30 cellular contexts compared by ENCODE assay signal in the genomic region with DNA sequence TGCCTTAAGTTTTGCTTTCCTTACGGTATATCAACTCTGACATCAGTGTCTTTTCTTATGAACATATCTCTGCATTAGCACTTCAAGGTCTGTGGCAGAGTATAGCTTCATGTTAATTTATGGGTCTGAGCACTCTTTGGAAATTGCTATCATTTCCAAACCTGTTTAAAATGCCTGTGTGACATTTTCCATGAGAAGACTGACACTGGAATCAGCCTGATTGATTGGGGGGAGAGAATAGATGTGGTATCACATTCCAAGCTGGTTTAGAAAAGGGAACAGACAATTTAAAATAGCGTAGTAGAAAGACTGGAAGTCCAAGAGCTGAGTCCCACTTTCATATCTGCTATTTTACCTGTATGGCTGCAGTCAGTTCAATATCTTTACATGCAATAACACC.
"Had no signal": no experiment of that assay in that cellular context is flagged by ENCODE, and none has a peak within 500 bp of the region (broad histone marks: within the 10 kb centered on the region; RNA-seq: fewer than 3 reads in every experiment).

No MANE protein-coding gene starts in this region.

- DNase-seq: naive B cell; naive thymus-derived CD8-positive, alpha-beta T cell; occipital lobe; ovary; posterior cingulate gyrus; psoas muscle; right cardiac atrium; right lobe of liver; sigmoid colon; small intestine; stimulated activated CD4-positive, alpha-beta T cell treated with anti-CD3 and anti-CD28 coated beads, Interleukin-15, amount 100 ng/mL, for 24 hours; stimulated activated CD4-positive, alpha-beta T cell treated with anti-CD3 and anti-CD28 coated beads, Interleukin-2, amount 100 ng/mL, for 24 hours; stimulated activated CD4-positive, alpha-beta T cell treated with anti-CD3 and anti-CD28 coated beads, Interleukin-2, amount 100 ng/mL, for 48 hours; stimulated activated CD4-positive, alpha-beta T cell treated with anti-CD3 and anti-CD28 coated beads, Interleukin-4, amount 100 ng/mL, for 24 hours; stimulated activated naive B cell treated with anti-CD40 and anti-IgM and Interleukin-4, amounts not matched to agents 10 μg/mL and 1 μg/mL and 100 μg/mL, for 72 hours; stimulated activated naive CD4-positive, alpha-beta T cell treated with Interleukin-2 at 50 U/mL for 16 hours; stomach; thyroid gland; trophoblast cell; upper lobe of left lung had no signal

- H2AFZ ChIP-seq: parathyroid adenoma had no signal

- H3K36me3 Mint-ChIP-seq: naive B cell; stimulated activated effector memory CD8-positive, alpha-beta T cell treated with anti-CD3 and anti-CD28 coated beads, Interleukin-12 subunit alpha, Interleukin-12 subunit beta, amount 100 ng/mL, for 72 hours; stimulated activated naive B cell treated with anti-CD40 and anti-IgM and Interleukin-4, amounts not matched to agents 10 μg/mL and 1 μg/mL and 100 μg/mL, for 72 hours had no signal

- H3K4me1 ChIP-seq: parathyroid adenoma, psoas muscle, right lobe of liver, sigmoid colon, stomach, thyroid gland, tibial nerve, upper lobe of left lung, vagina had no signal

- H3K4me3 Mint-ChIP-seq: naive B cell; naive thymus-derived CD8-positive, alpha-beta T cell; nephron; neural crest cell; stimulated activated effector memory CD8-positive, alpha-beta T cell treated with anti-CD3 and anti-CD28 coated beads, Interleukin-12 subunit alpha, Interleukin-12 subunit beta, amount 100 ng/mL, for 72 hours; stimulated activated naive B cell treated with anti-CD40 and anti-IgM and Interleukin-4, amounts not matched to agents 10 μg/mL and 1 μg/mL and 100 μg/mL, for 72 hours; stimulated activated naive CD8-positive, alpha-beta T cell treated with anti-CD3 and anti-CD28 coated beads, Interleukin-15, Interleukin-2, amounts not matched to agents 100 ng/mL and 50 ng/mL, for 24 hours had no signal

- H3K27ac Mint-ChIP-seq: naive B cell; naive thymus-derived CD8-positive, alpha-beta T cell; nephron; progenitor cell of endocrine pancreas; stimulated activated effector memory CD8-positive, alpha-beta T cell treated with anti-CD3 and anti-CD28 coated beads, Interleukin-12 subunit alpha, Interleukin-12 subunit beta, amount 100 ng/mL, for 72 hours; stimulated activated naive B cell treated with anti-CD40 and anti-IgM and Interleukin-4, amounts not matched to agents 10 μg/mL and 1 μg/mL and 100 μg/mL, for 72 hours; stimulated activated naive CD8-positive, alpha-beta T cell treated with anti-CD3 and anti-CD28 coated beads, Interleukin-15, Interleukin-2, amounts not matched to agents 100 ng/mL and 50 ng/mL, for 24 hours had no signal

- H3K36me3 ChIP-seq: ovary, right lobe of liver, sigmoid colon, stomach, thoracic aorta, thyroid gland, tibial nerve, upper lobe of left lung, vagina had no signal

- H3K9me3 ChIP-seq: ovary, psoas muscle, right lobe of liver, stomach, thoracic aorta, thyroid gland, tibial nerve, upper lobe of left lung, vagina had no signal

- ATAC-seq: naive thymus-derived CD8-positive, alpha-beta T cell; psoas muscle; right cardiac atrium; right lobe of liver; stimulated activated effector memory CD8-positive, alpha-beta T cell treated with anti-CD3 and anti-CD28 coated beads, Interleukin-12 subunit alpha, Interleukin-12 subunit beta, amount 100 ng/mL, for 72 hours; stimulated activated naive B cell treated with anti-CD40 and anti-IgM and Interleukin-4, amounts not matched to agents 10 μg/mL and 1 μg/mL and 100 μg/mL, for 72 hours had no signal

- FAIRE-seq: small intestine, urothelium cell line had no signal

- H3K4me1 Mint-ChIP-seq: naive B cell; naive thymus-derived CD8-positive, alpha-beta T cell; nephron; neural crest cell; stimulated activated effector memory CD8-positive, alpha-beta T cell treated with anti-CD3 and anti-CD28 coated beads, Interleukin-12 subunit alpha, Interleukin-12 subunit beta, amount 100 ng/mL, for 72 hours; stimulated activated naive B cell treated with anti-CD40 and anti-IgM and Interleukin-4, amounts not matched to agents 10 μg/mL and 1 μg/mL and 100 μg/mL, for 72 hours had no signal

- H3K27me3 ChIP-seq: ovary, right lobe of liver, sigmoid colon, stomach, thyroid gland, tibial nerve, upper lobe of left lung, vagina had no signal

- H3K4me3 ChIP-seq: ovary, psoas muscle, right lobe of liver, sigmoid colon, stomach, thoracic aorta, thyroid gland, tibial nerve, upper lobe of left lung, vagina had no signal

- H3K27me3 Mint-ChIP-seq: naive B cell; naive thymus-derived CD8-positive, alpha-beta T cell; progenitor cell of endocrine pancreas; stimulated activated naive B cell treated with anti-CD40 and anti-IgM and Interleukin-4, amounts not matched to agents 10 μg/mL and 1 μg/mL and 100 μg/mL, for 72 hours; stimulated activated naive CD8-positive, alpha-beta T cell treated with anti-CD3 and anti-CD28 coated beads, Interleukin-15, Interleukin-2, amounts not matched to agents 100 ng/mL and 50 ng/mL, for 24 hours had no signal
